30 cellular contexts compared by ENCODE assay signal in genomic region chr2:120989556-120989848, GRCh38.
"Had no signal": no experiment of that assay in that cellular context is flagged by ENCODE, and none has a peak within 500 bp of the region (broad histone marks: within the 10 kb centered on the region; RNA-seq: fewer than 3 reads in every experiment).

No MANE protein-coding gene starts in this region.

- DNase-seq: activated CD4-positive, alpha-beta memory T cell treated with anti-CD3 and anti-CD28 coated beads for 36 hours; activated CD4-positive, alpha-beta T cell treated with anti-CD3 and anti-CD28 coated beads for 36 hours; activated CD4-positive, alpha-beta T cell treated with anti-CD3 and anti-CD28 coated beads, Interleukin-2, amount 10 ng/mL, durations not matched to agents 24 days and 14 days; activated CD4-positive, CD25-positive, alpha-beta regulatory T cell; activated CD4-positive, CD25-positive, alpha-beta regulatory T cell treated with anti-CD3 and anti-CD28 coated beads, Interleukin-2, amount 50 U/mL, for 72 hours; activated CD8-positive, alpha-beta T cell treated with anti-CD3 and anti-CD28 coated beads, Interleukin-2, amount 10 ng/mL, durations not matched to agents 7 days and 5 days; activated naive CD4-positive, alpha-beta T cell; activated naive CD4-positive, alpha-beta T cell treated with anti-CD3 and anti-CD28 coated beads, Interleukin-2, amount 10 ng/mL, durations not matched to agents 7 days and 5 days; activated naive CD8-positive, alpha-beta T cell treated with anti-CD3 and anti-CD28 coated beads, Interleukin-2, amount 10 ng/mL, durations not matched to agents 7 days and 5 days; activated T-cell treated with anti-CD3 and anti-CD28 coated beads, Interleukin-2, amount 50 U/mL, for 4 hours; effector memory CD8-positive, alpha-beta T cell; esophagus squamous epithelium; foreskin melanocyte; SW 1271; T-cell; T1000 had no signal

- H3K27me3 Mint-ChIP-seq: activated CD4-positive, alpha-beta memory T cell treated with anti-CD3 and anti-CD28 coated beads for 36 hours; activated CD4-positive, alpha-beta T cell treated with anti-CD3 and anti-CD28 coated beads for 36 hours; activated CD4-positive, alpha-beta T cell treated with anti-CD3 and anti-CD28 coated beads, Interleukin-2, amount 10 ng/mL, durations not matched to agents 24 days and 14 days; activated naive CD4-positive, alpha-beta T cell treated with anti-CD3 and anti-CD28 coated beads, Interleukin-2, amount 10 ng/mL, durations not matched to agents 7 days and 5 days; activated naive CD8-positive, alpha-beta T cell treated with anti-CD3 and anti-CD28 coated beads, Interleukin-2, amount 10 ng/mL, durations not matched to agents 7 days and 5 days; brain; dendritic cell treated with granulocyte-macrophage colony-stimulating factor and Interleukin-4, amounts not matched to agents 40 ng/mL and 50 ng/mL, for 4 days; T-cell had no signal

- ATAC-seq: activated CD4-positive, alpha-beta T cell treated with anti-CD3 and anti-CD28 coated beads for 36 hours; activated CD8-positive, alpha-beta T cell treated with anti-CD3 and anti-CD28 coated beads, Interleukin-2, amount 10 ng/mL, durations not matched to agents 7 days and 5 days; activated naive CD4-positive, alpha-beta T cell treated with anti-CD3 and anti-CD28 coated beads, Interleukin-2, amount 50 U/mL, for 72 hours; activated T-cell treated with anti-CD3 and anti-CD28 coated beads, Interleukin-2, amount 50 U/mL, for 4 hours; activated T-helper 17 cell treated with anti-CD3 and anti-CD28 coated beads, Interleukin-2, amount 50 U/mL, for 72 hours; effector memory CD8-positive, alpha-beta T cell; gastroesophageal sphincter; T-cell had no signal

- H3K36me3 ChIP-seq: breast epithelium had no signal

- H3K27me3 ChIP-seq: ascending aorta, breast epithelium, cardiac muscle cell, dorsolateral prefrontal cortex, esophagus squamous epithelium, gastroesophageal sphincter had no signal

- H3K27ac Mint-ChIP-seq: activated CD4-positive, alpha-beta memory T cell treated with anti-CD3 and anti-CD28 coated beads for 36 hours; activated CD4-positive, alpha-beta T cell treated with anti-CD3 and anti-CD28 coated beads for 36 hours; activated CD4-positive, alpha-beta T cell treated with anti-CD3 and anti-CD28 coated beads, Interleukin-2, amount 10 ng/mL, durations not matched to agents 24 days and 14 days; activated CD8-positive, alpha-beta T cell treated with anti-CD3 and anti-CD28 coated beads, Interleukin-2, amount 10 ng/mL, durations not matched to agents 7 days and 5 days; activated naive CD4-positive, alpha-beta T cell treated with anti-CD3 and anti-CD28 coated beads, Interleukin-2, amount 10 ng/mL, durations not matched to agents 7 days and 5 days; activated naive CD4-positive, alpha-beta T cell treated with anti-CD3 and anti-CD28 coated beads, Interleukin-2, amount 50 U/mL, for 72 hours; activated naive CD8-positive, alpha-beta T cell treated with anti-CD3 and anti-CD28 coated beads, Interleukin-2, amount 10 ng/mL, durations not matched to agents 7 days and 5 days; activated T-helper 17 cell treated with anti-CD3 and anti-CD28 coated beads, Interleukin-2, amount 50 U/mL, for 72 hours; brain; dendritic cell treated with granulocyte-macrophage colony-stimulating factor and Interleukin-4, amounts not matched to agents 40 ng/mL and 50 ng/mL, for 4 days; effector memory CD8-positive, alpha-beta T cell; T-cell; T-helper 1 cell treated with Interleukin-12 subunit alpha and Interleukin-12 subunit beta and Interleukin-4 antibody, amounts not matched to agents 30 μg/mL and 1 μg/mL, for 36 hours; T-helper 2 cell treated with Interferon-gamma antibody and Interleukin-4, amounts not matched to agents 5 μg/mL and 100 μg/mL, for 36 hours had no signal

- H3K9me3 ChIP-seq: ascending aorta, breast epithelium, esophagus squamous epithelium, gastroesophageal sphincter had no signal

- H3K36me3 Mint-ChIP-seq: activated CD4-positive, alpha-beta memory T cell treated with anti-CD3 and anti-CD28 coated beads for 36 hours; activated naive CD4-positive, alpha-beta T cell treated with anti-CD3 and anti-CD28 coated beads, Interleukin-2, amount 10 ng/mL, durations not matched to agents 7 days and 5 days; activated naive CD4-positive, alpha-beta T cell treated with anti-CD3 and anti-CD28 coated beads, Interleukin-2, amount 50 U/mL, for 72 hours; activated naive CD8-positive, alpha-beta T cell treated with anti-CD3 and anti-CD28 coated beads, Interleukin-2, amount 10 ng/mL, durations not matched to agents 7 days and 5 days; T-cell had no signal

- H3K4me1 ChIP-seq: ascending aorta, breast epithelium, esophagus squamous epithelium, gastroesophageal sphincter had no signal

- H3K4me3 Mint-ChIP-seq: activated CD4-positive, alpha-beta memory T cell treated with anti-CD3 and anti-CD28 coated beads for 36 hours; activated CD4-positive, alpha-beta T cell treated with anti-CD3 and anti-CD28 coated beads for 36 hours; activated CD4-positive, alpha-beta T cell treated with anti-CD3 and anti-CD28 coated beads, Interleukin-2, amount 10 ng/mL, durations not matched to agents 24 days and 14 days; activated CD8-positive, alpha-beta T cell treated with anti-CD3 and anti-CD28 coated beads, Interleukin-2, amount 10 ng/mL, durations not matched to agents 7 days and 5 days; activated naive CD4-positive, alpha-beta T cell treated with anti-CD3 and anti-CD28 coated beads, Interleukin-2, amount 10 ng/mL, durations not matched to agents 7 days and 5 days; activated naive CD8-positive, alpha-beta T cell treated with anti-CD3 and anti-CD28 coated beads, Interleukin-2, amount 10 ng/mL, durations not matched to agents 7 days and 5 days; activated T-cell treated with anti-CD3 and anti-CD28 coated beads, Interleukin-2, amount 50 U/mL, for 4 hours; activated T-helper 17 cell treated with anti-CD3 and anti-CD28 coated beads, Interleukin-2, amount 50 U/mL, for 72 hours; brain; central memory CD8-positive, alpha-beta T cell; dendritic cell treated with granulocyte-macrophage colony-stimulating factor and Interleukin-4, amounts not matched to agents 40 ng/mL and 50 ng/mL, for 4 days; effector memory CD8-positive, alpha-beta T cell; T-cell; T-helper 1 cell treated with Interleukin-12 subunit alpha and Interleukin-12 subunit beta and Interleukin-4 antibody, amounts not matched to agents 30 μg/mL and 1 μg/mL, for 36 hours; T-helper 2 cell treated with Interferon-gamma antibody and Interleukin-4, amounts not matched to agents 5 μg/mL and 100 μg/mL, for 36 hours had no signal

- H3K27ac ChIP-seq: ascending aorta, cardiac muscle cell, coronary artery, dorsolateral prefrontal cortex, epithelial cell of prostate, esophagus squamous epithelium, gastroesophageal sphincter had no signal

- H3K9me3 Mint-ChIP-seq: activated CD4-positive, alpha-beta memory T cell treated with anti-CD3 and anti-CD28 coated beads for 36 hours; activated CD4-positive, alpha-beta T cell treated with anti-CD3 and anti-CD28 coated beads, Interleukin-2, amount 10 ng/mL, durations not matched to agents 24 days and 14 days; activated naive CD4-positive, alpha-beta T cell treated with anti-CD3 and anti-CD28 coated beads, Interleukin-2, amount 50 U/mL, for 72 hours; activated naive CD8-positive, alpha-beta T cell treated with anti-CD3 and anti-CD28 coated beads, Interleukin-2, amount 10 ng/mL, durations not matched to agents 7 days and 5 days; activated T-cell treated with anti-CD3 and anti-CD28 coated beads, Interleukin-2, amount 50 U/mL, for 4 hours; activated T-helper 17 cell treated with anti-CD3 and anti-CD28 coated beads, Interleukin-2, amount 50 U/mL, for 72 hours; brain; central memory CD8-positive, alpha-beta T cell; dendritic cell treated with granulocyte-macrophage colony-stimulating factor and Interleukin-4, amounts not matched to agents 40 ng/mL and 50 ng/mL, for 4 days; effector memory CD8-positive, alpha-beta T cell; T-cell; T-helper 1 cell treated with Interleukin-12 subunit alpha and Interleukin-12 subunit beta and Interleukin-4 antibody, amounts not matched to agents 30 μg/mL and 1 μg/mL, for 36 hours; T-helper 2 cell treated with Interferon-gamma antibody and Interleukin-4, amounts not matched to agents 5 μg/mL and 100 μg/mL, for 36 hours had no signal

- H3K4me1 Mint-ChIP-seq: activated CD4-positive, alpha-beta T cell treated with anti-CD3 and anti-CD28 coated beads for 36 hours; activated CD4-positive, alpha-beta T cell treated with anti-CD3 and anti-CD28 coated beads, Interleukin-2, amount 10 ng/mL, durations not matched to agents 24 days and 14 days; activated naive CD4-positive, alpha-beta T cell treated with anti-CD3 and anti-CD28 coated beads, Interleukin-2, amount 10 ng/mL, durations not matched to agents 7 days and 5 days; activated naive CD8-positive, alpha-beta T cell treated with anti-CD3 and anti-CD28 coated beads, Interleukin-2, amount 10 ng/mL, durations not matched to agents 7 days and 5 days; activated T-helper 17 cell treated with anti-CD3 and anti-CD28 coated beads, Interleukin-2, amount 50 U/mL, for 72 hours; brain; central memory CD8-positive, alpha-beta T cell; T-cell had no signal

- H3K4me3 ChIP-seq: ascending aorta, breast epithelium, cardiac muscle cell, coronary artery, dorsolateral prefrontal cortex, esophagus squamous epithelium, gastroesophageal sphincter had no signal
